Comparison of ENCODE assay signal across 27 cellular contexts in genomic region chr3:4837405-4837804, GRCh38.
DNase-seq lines count a peak whose midpoint lies in the region; ATAC-seq lines count a peak whose summit lies in the region.
"Had no signal": no experiment of that assay in that cellular context is flagged by ENCODE, and none has a peak within 500 bp of the region (broad histone marks: within the 10 kb centered on the region; RNA-seq: fewer than 3 reads in every experiment).

No MANE protein-coding gene starts in this region.

- peaks cover 68% of the 10 kb centered on the region for H3K36me3 Mint-ChIP-seq in activated CD4-positive, alpha-beta T cell treated with anti-CD3 and anti-CD28 coated beads, Interleukin-2, amount 10 ng/mL, durations not matched to agents 7 days and 5 days (ENCODE audit: low read depth)
- peaks cover 62% of the 10 kb centered on the region for H3K36me3 Mint-ChIP-seq in activated CD4-positive, alpha-beta memory T cell treated with anti-CD3 and anti-CD28 coated beads, Interleukin-2, amount 10 ng/mL, durations not matched to agents 7 days and 5 days (ENCODE audit: low read depth)
- peaks cover 12 to 31% (median 24%) of the 10 kb centered on the region in 3 donors for H3K36me3 Mint-ChIP-seq in immature natural killer cell

- peaks cover 2% of the 10 kb centered on the region for H3K9me3 Mint-ChIP-seq in activated CD4-positive, alpha-beta T cell treated with anti-CD3 and anti-CD28 coated beads, Interleukin-2, amount 10 ng/mL, durations not matched to agents 7 days and 5 days
- no peaks in the 10 kb centered on the region for H3K9me3 Mint-ChIP-seq in activated CD4-positive, alpha-beta memory T cell treated with anti-CD3 and anti-CD28 coated beads, Interleukin-2, amount 10 ng/mL, durations not matched to agents 7 days and 5 days
- no peaks in the 10 kb centered on the region for H3K9me3 Mint-ChIP-seq in immature natural killer cell
- H3K9me3 Mint-ChIP-seq: CD8-positive, alpha-beta memory T cell; naive thymus-derived CD8-positive, alpha-beta T cell had no signal

- H3K4me1 Mint-ChIP-seq in activated CD4-positive, alpha-beta T cell treated with anti-CD3 and anti-CD28 coated beads, Interleukin-2, amount 10 ng/mL, durations not matched to agents 7 days and 5 days: peaks cover 93% of the 10 kb centered on the region
- peaks cover 89% of the 10 kb centered on the region for H3K4me1 Mint-ChIP-seq in activated CD4-positive, alpha-beta memory T cell treated with anti-CD3 and anti-CD28 coated beads, Interleukin-2, amount 10 ng/mL, durations not matched to agents 7 days and 5 days
- peaks cover 54 to 62% of the 10 kb centered on the region in 2 donors for H3K4me1 Mint-ChIP-seq in immature natural killer cell

- POLR2A ChIA-PET in activated CD4-positive, alpha-beta T cell treated with anti-CD3 and anti-CD28 coated beads, Interleukin-2, amount 10 ng/mL, durations not matched to agents 7 days and 5 days (lab: Charles Lee): interaction anchor here (1.1 kb wide), 1 partner anchor 147 kb away, joined by 3 read pairs; no protein-coding TSS in a partner anchor
- POLR2A ChIA-PET in activated CD4-positive, alpha-beta memory T cell treated with anti-CD3 and anti-CD28 coated beads, Interleukin-2, amount 10 ng/mL, durations not matched to agents 7 days and 5 days (lab: Charles Lee): interaction anchor here (0.6 to 22.2 kb wide), 9 partner anchors 6 to 189 kb away, joined by 3 to 822 read pairs (median 3); partner anchors contain the start of gene BHLHE40

- peak overlapping the region; percentile 83 for H3K27ac Mint-ChIP-seq in activated CD4-positive, alpha-beta T cell treated with anti-CD3 and anti-CD28 coated beads, Interleukin-2, amount 10 ng/mL, durations not matched to agents 7 days and 5 days
- peak overlapping the region; percentile 93 for H3K27ac Mint-ChIP-seq in activated CD4-positive, alpha-beta memory T cell treated with anti-CD3 and anti-CD28 coated beads, Interleukin-2, amount 10 ng/mL, durations not matched to agents 7 days and 5 days
- peak overlapping the region in 4 of 6 donors; percentile 6 to 99 (median 92) for H3K27ac Mint-ChIP-seq in immature natural killer cell

- H3K4me3 Mint-ChIP-seq in activated CD4-positive, alpha-beta T cell treated with anti-CD3 and anti-CD28 coated beads, Interleukin-2, amount 10 ng/mL, durations not matched to agents 7 days and 5 days: no peak overlapping the region
- no peak overlapping the region for H3K4me3 Mint-ChIP-seq in activated CD4-positive, alpha-beta memory T cell treated with anti-CD3 and anti-CD28 coated beads, Interleukin-2, amount 10 ng/mL, durations not matched to agents 7 days and 5 days
- no peak overlapping the region for H3K4me3 Mint-ChIP-seq in immature natural killer cell
- H3K4me3 Mint-ChIP-seq: CD8-positive, alpha-beta memory T cell had no signal

- H3K27me3 Mint-ChIP-seq in activated CD4-positive, alpha-beta T cell treated with anti-CD3 and anti-CD28 coated beads, Interleukin-2, amount 10 ng/mL, durations not matched to agents 7 days and 5 days: no peaks in the 10 kb centered on the region
- H3K27me3 Mint-ChIP-seq in activated CD4-positive, alpha-beta memory T cell treated with anti-CD3 and anti-CD28 coated beads, Interleukin-2, amount 10 ng/mL, durations not matched to agents 7 days and 5 days: no peaks in the 10 kb centered on the region
- H3K27me3 Mint-ChIP-seq in immature natural killer cell (ENCODE audit: low read depth in 3 of 3): peaks cover 0 to 4% (median 0%) of the 10 kb centered on the region in 3 donors
- H3K27me3 Mint-ChIP-seq: CD8-positive, alpha-beta memory T cell; naive thymus-derived CD8-positive, alpha-beta T cell had no signal

- CTCF ChIA-PET in activated CD4-positive, alpha-beta T cell treated with anti-CD3 and anti-CD28 coated beads, Interleukin-2, amount 10 ng/mL, durations not matched to agents 7 days and 5 days (lab: Charles Lee): interaction anchor here (0.9 to 3.8 kb wide), 9 partner anchors 13 to 221 kb away, joined by 3 to 14 read pairs (median 3); no protein-coding TSS in a partner anchor
- CTCF ChIA-PET in activated CD4-positive, alpha-beta memory T cell treated with anti-CD3 and anti-CD28 coated beads, Interleukin-2, amount 10 ng/mL, durations not matched to agents 7 days and 5 days (lab: Charles Lee): interaction anchor here (0.9 to 4.6 kb wide), 5 partner anchors 12 to 143 kb away, joined by 3 to 25 read pairs (median 7); no protein-coding TSS in a partner anchor

- DNase-seq in activated CD4-positive, alpha-beta T cell treated with anti-CD3 and anti-CD28 coated beads, Interleukin-2, amount 10 ng/mL, durations not matched to agents 7 days and 5 days: no peak
- DNase-seq in activated CD4-positive, alpha-beta T cell treated with anti-CD3 and anti-CD28 coated beads for 4 hours: no peak
- DNase-seq in GDM1 (lab: John Stamatoyannopoulos, UW) (peak; percentile 20), immature natural killer cell (no peak), NCI-H2227 treated with DMSO at 0.1 percent for 48 hours (lab: John Stamatoyannopoulos, UW) (no peak), H4 (ENCODE audit: low spot score) (no peak)
- no peak for DNase-seq in activated CD4-positive, alpha-beta memory T cell treated with anti-CD3 and anti-CD28 coated beads, Interleukin-2, amount 10 ng/mL, durations not matched to agents 7 days and 5 days
- DNase-seq: activated CD4-positive, CD25-positive, alpha-beta regulatory T cell treated with anti-CD3 and anti-CD28 coated beads, Interleukin-2, amount 50 U/mL, for 72 hours; activated gamma-delta T cell; AML-193; amygdala; CD8-positive, alpha-beta memory T cell; DMS153; effector CD4-positive, alpha-beta T cell; GOT3; MG63; midbrain; naive thymus-derived CD8-positive, alpha-beta T cell; NCI-H1105 treated with DMSO at 0.1 percent for 48 hours; NCI-H2081; NCI-H345; Peyer's patch; SHP77 treated with DMSO at 0.1 percent for 48 hours; trophoblast cell had no signal

- ATAC-seq in HG02571 (IDR thresholded peaks at IDR 0.05; ENCODE audit: unreplicated experiment): no peak
- ATAC-seq: A549; K562; naive thymus-derived CD8-positive, alpha-beta T cell had no signal
